ENCODE assay signal across 9 cellular contexts in genomic region chr14:64971452-64971889, GRCh38. TPM values are rescaled to one million over a fixed set of nuclear protein-coding genes. Genes with fewer than 3 reads are reported as not detected.
A peak's percentile ranks its signal among the peaks of the same experiment; 100 is the strongest.
DNase-seq lines count a peak whose midpoint lies in the region; ATAC-seq and TF ChIP-seq lines count a peak whose summit lies in the region.
"Had no signal": no experiment of that assay in that cellular context is flagged by ENCODE, and none has a peak within 500 bp of the region (broad histone marks: within the 10 kb centered on the region; RNA-seq: fewer than 3 reads in every experiment).

No MANE protein-coding gene starts in this region.

- H3K9me3 Mint-ChIP-seq in activated CD4-positive, alpha-beta T cell treated with anti-CD3 and anti-CD28 coated beads, Interleukin-2, amount 10 ng/mL, durations not matched to agents 24 days and 14 days: no peaks in the 10 kb centered on the region

- in situ Hi-C loops in astrocyte of the spinal cord (cut with HindIII; ENCODE audit: low sequenced_read_pairs): no loop called here

- H3K27ac ChIP-seq in lower lobe of right lung (peak overlapping the region; percentile 36), tibial artery (peak overlapping the region; percentile 24 to 47)

- peaks cover 7% of the 10 kb centered on the region for H3K4me1 Mint-ChIP-seq in activated CD4-positive, alpha-beta T cell treated with anti-CD3 and anti-CD28 coated beads, Interleukin-2, amount 10 ng/mL, durations not matched to agents 24 days and 14 days

- no peak for DNase-seq in activated CD4-positive, alpha-beta T cell treated with anti-CD3 and anti-CD28 coated beads, Interleukin-2, amount 10 ng/mL, durations not matched to agents 24 days and 14 days
- no peak for DNase-seq in activated CD4-positive, alpha-beta T cell treated with anti-CD3 and anti-CD28 coated beads, Interleukin-2, amount 50 U/mL, for 1 hour
- DNase-seq in astrocyte of the spinal cord (ENCODE audit: low read depth, low spot score) (no peak), lower lobe of right lung (no peak), tibial artery (no peak), AG20443 (ENCODE audit: low spot score) (no peak)

- H3K27me3 ChIP-seq in lower lobe of right lung (ENCODE audit: low read depth) (no peaks in the 10 kb centered on the region), tibial artery (no peaks in the 10 kb centered on the region)

- H3K9me3 ChIP-seq in lower lobe of right lung: no peaks in the 10 kb centered on the region
- H3K9me3 ChIP-seq in tibial artery: no peaks in the 10 kb centered on the region

- peaks cover 11% of the 10 kb centered on the region for H3K27me3 Mint-ChIP-seq in activated CD4-positive, alpha-beta T cell treated with anti-CD3 and anti-CD28 coated beads, Interleukin-2, amount 10 ng/mL, durations not matched to agents 24 days and 14 days

- peak overlapping the region; percentile 71 for H3K4me3 ChIP-seq in astrocyte of the spinal cord (ENCODE audit: low read depth, low read length)
- H3K4me3 ChIP-seq in lower lobe of right lung: peak overlapping the region; percentile 69
- peak overlapping the region; percentile 61 to 64 for H3K4me3 ChIP-seq in tibial artery

- H3K4me3 Mint-ChIP-seq in activated CD4-positive, alpha-beta T cell treated with anti-CD3 and anti-CD28 coated beads, Interleukin-2, amount 10 ng/mL, durations not matched to agents 24 days and 14 days: peak overlapping the region; percentile 74

- H3K4me1 ChIP-seq in lower lobe of right lung (peaks cover 12% of the 10 kb centered on the region), tibial artery (peaks cover 0 to 21% (median 15%) of the 10 kb centered on the region in 4 donors)

- peak overlapping the region; percentile 43 for H3K27ac Mint-ChIP-seq in activated CD4-positive, alpha-beta T cell treated with anti-CD3 and anti-CD28 coated beads, Interleukin-2, amount 10 ng/mL, durations not matched to agents 24 days and 14 days

- TF ChIP-seq CTCF in astrocyte of the spinal cord (IDR thresholded peaks at IDR 0.05; ENCODE audit: low read depth, low read length): no peak
- TF ChIP-seq CTCF in lower lobe of right lung (IDR thresholded peaks at IDR 0.05): no peak
- TF ChIP-seq CTCF in tibial artery (IDR thresholded peaks at IDR 0.05): no peak

- ATAC-seq in lower lobe of right lung (peak; percentile 3 to 7), HG03135 (IDR thresholded peaks at IDR 0.05; ENCODE audit: unreplicated experiment) (no peak), HG03432 (IDR thresholded peaks at IDR 0.05; ENCODE audit: unreplicated experiment) (no peak)

- intact Hi-C loops in activated CD4-positive, alpha-beta T cell treated with anti-CD3 and anti-CD28 coated beads, Interleukin-2, amount 10 ng/mL, durations not matched to agents 24 days and 14 days (cut with micrococcal nuclease): loop anchor here (5.0 kb wide), 1 partner anchor 39 kb away; no protein-coding TSS in a partner anchor
- intact Hi-C loops in lower lobe of right lung (cut with DNase I) (no loop called here), tibial artery (cut with DNase I; ENCODE audit: low total_unique reads) (no loop called here)

- no peaks in the 10 kb centered on the region for H3K36me3 Mint-ChIP-seq in activated CD4-positive, alpha-beta T cell treated with anti-CD3 and anti-CD28 coated beads, Interleukin-2, amount 10 ng/mL, durations not matched to agents 24 days and 14 days (ENCODE audit: low read depth)

- H3K36me3 ChIP-seq in lower lobe of right lung (no peaks in the 10 kb centered on the region), tibial artery (no peaks in the 10 kb centered on the region)

RNA-seq across cellular contexts. Expression of gene RAB15, which starts 0.7 kb away (rescaled TPM):
- 6.2 and 6.9 TPM in 2 replicates for total RNA-seq in activated CD4-positive, alpha-beta T cell treated with anti-CD3 and anti-CD28 coated beads, Interleukin-2, amount 10 ng/mL, durations not matched to agents 24 days and 14 days
- total RNA-seq in lower lobe of right lung: 13.8 TPM

RNA-seq across cellular contexts. Expression of gene FNTB, which starts 15.2 kb away (rescaled TPM):
- 18.9 and 19.1 TPM in 2 replicates for total RNA-seq in activated CD4-positive, alpha-beta T cell treated with anti-CD3 and anti-CD28 coated beads, Interleukin-2, amount 10 ng/mL, durations not matched to agents 24 days and 14 days
- 14.0 TPM for total RNA-seq in lower lobe of right lung

RNA-seq across cellular contexts. Expression of gene GPX2, which starts 28.9 kb away (rescaled TPM):
- not detected in 2 replicates for total RNA-seq in activated CD4-positive, alpha-beta T cell treated with anti-CD3 and anti-CD28 coated beads, Interleukin-2, amount 10 ng/mL, durations not matched to agents 24 days and 14 days
- not detected for total RNA-seq in lower lobe of right lung
- total RNA-seq: M059J had no signal

RNA-seq across cellular contexts. Expression of gene CHURC1, which starts 57.2 kb away (rescaled TPM):
- 53.5 and 54.9 TPM in 2 replicates for total RNA-seq in activated CD4-positive, alpha-beta T cell treated with anti-CD3 and anti-CD28 coated beads, Interleukin-2, amount 10 ng/mL, durations not matched to agents 24 days and 14 days
- 72.6 TPM for total RNA-seq in lower lobe of right lung

Comparison
In these comparisons a context has a peak if more than half of its experiments do, and no peak if none do; other contexts are left out.
1. ATAC-seq: peak in lower lobe of right lung (2 of 2); none in HG03135 (single experiment) and HG03432 (single experiment).
2. Peak in every context shown above with its lines, with median percentiles within 50 percentile points of each other: H3K4me3 ChIP-seq.